14 cellular contexts compared by ENCODE assay signal in the genomic region with DNA sequence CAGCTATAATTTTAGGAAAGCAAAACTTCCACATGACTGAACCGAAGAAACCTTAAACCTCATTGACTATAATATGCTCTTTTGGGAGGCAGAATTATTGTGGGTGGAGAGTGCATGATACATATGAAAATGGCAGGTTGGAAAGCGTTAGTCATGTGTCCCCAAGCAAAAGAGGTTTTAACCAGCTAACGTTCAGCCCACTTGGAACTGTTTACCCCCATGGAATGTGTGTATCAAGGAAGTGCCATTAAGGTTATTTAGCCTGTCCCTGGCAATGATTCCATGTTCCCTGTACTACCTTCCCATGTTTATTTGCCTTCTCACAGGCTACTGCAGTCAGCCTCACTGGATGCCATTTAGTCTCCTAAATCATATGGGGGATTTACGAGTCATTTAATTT.
"Had no signal": no experiment of that assay in that cellular context is flagged by ENCODE, and none has a peak within 500 bp of the region (broad histone marks: within the 10 kb centered on the region; RNA-seq: fewer than 3 reads in every experiment).

No MANE protein-coding gene starts in this region.

- H3K4me1 ChIP-seq: prostate gland, tibial artery, uterus had no signal

- H3K27ac ChIP-seq: esophagus muscularis mucosa, prostate gland, tibial artery, uterus, WERI-Rb-1 had no signal

- H3K27ac Mint-ChIP-seq: T-helper 17 cell had no signal

- DNase-seq: activated CD4-positive, alpha-beta T cell treated with anti-CD3 and anti-CD28 coated beads, Interleukin-2, amount 50 U/mL, for 48 hours; activated naive CD4-positive, alpha-beta T cell treated with anti-CD3 and anti-CD28 coated beads, Interleukin-2, amount 50 U/mL, for 16 hours; activated T-cell treated with anti-CD3 and anti-CD28 coated beads, Interleukin-2, amount 50 U/mL, for 1 hour; caudate nucleus; mammary epithelial cell; stimulated activated CD4-positive, alpha-beta T cell treated with anti-CD3 and anti-CD28 coated beads, Interleukin-12 subunit alpha, Interleukin-12 subunit beta, amount 100 ng/mL, for 4 hours; stimulated activated CD4-positive, alpha-beta T cell treated with anti-CD3 and anti-CD28 coated beads, Interleukin-2, amount 100 ng/mL, for 24 hours; T-helper 17 cell; tibial artery; uterus; WERI-Rb-1 had no signal

- H3K4me3 ChIP-seq: esophagus muscularis mucosa, prostate gland, tibial artery, uterus had no signal

- H3K9me3 ChIP-seq: esophagus muscularis mucosa, prostate gland, tibial artery, uterus had no signal

- H3K9me3 Mint-ChIP-seq: neural crest cell had no signal

- ATAC-seq: T-helper 17 cell had no signal

- H3K4me1 Mint-ChIP-seq: neural crest cell, T-helper 17 cell had no signal

- H3K4me3 Mint-ChIP-seq: neural crest cell, T-helper 17 cell had no signal

- H3K27me3 ChIP-seq: esophagus muscularis mucosa, tibial artery, uterus had no signal

- H3K36me3 ChIP-seq: prostate gland, uterus had no signal
